8 cellular contexts compared by ENCODE assay signal in the genomic region with DNA sequence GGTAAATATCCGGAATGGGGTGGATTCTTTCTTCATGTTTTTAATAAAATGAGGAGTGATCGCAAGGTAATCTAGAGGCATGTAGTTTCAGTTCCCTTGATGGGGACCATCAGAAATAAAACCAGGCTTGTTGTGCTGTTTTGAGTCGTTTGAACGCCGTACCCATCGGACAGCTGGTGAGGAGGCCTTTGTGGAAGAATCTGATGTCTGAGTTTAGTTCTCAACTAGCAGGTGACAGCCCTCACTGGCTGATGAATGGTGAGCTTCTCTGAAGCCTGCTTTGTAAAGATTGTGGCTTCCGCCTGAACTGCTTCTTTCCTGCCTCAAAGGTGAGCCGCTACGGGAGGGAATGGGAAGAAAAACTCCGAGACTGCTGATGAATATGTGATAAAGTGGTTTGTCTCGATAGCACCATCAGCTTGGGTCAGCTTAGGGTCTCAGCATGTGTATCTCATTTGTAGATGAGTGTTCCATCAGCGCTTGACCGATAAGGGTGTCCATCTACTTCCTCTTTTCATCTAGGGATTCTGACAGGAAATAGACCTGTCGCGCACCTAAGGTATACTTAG. TPM values are rescaled to one million over a fixed set of nuclear protein-coding genes. Genes with fewer than 3 reads are reported as not detected.
DNase-seq lines count a peak whose midpoint lies in the region; ATAC-seq and TF ChIP-seq lines count a peak whose summit lies in the region.

No MANE protein-coding gene starts in this region.

- TF ChIP-seq CTCF in esophagus muscularis mucosa (IDR thresholded peaks at IDR 0.05), result no peak

- TF ChIP-seq RAD21 in Ishikawa (IDR thresholded peaks at IDR 0.05; ENCODE audit: low read depth), result no peak

- DNase-seq in Ammon's horn (ENCODE audit: low spot score), result peak; percentile 16
- peak; percentile 1 to 13 for DNase-seq in activated CD4-positive, alpha-beta T cell treated with anti-CD3 and anti-CD28 coated beads, Interleukin-2, amount 50 U/mL, for 24 hours (ENCODE audit: low read depth in 1 of 2, low spot score in 1 of 2)
- DNase-seq in esophagus muscularis mucosa (ENCODE audit: extremely low spot score), result no peak
- peak; percentile 31 for DNase-seq in pons (ENCODE audit: low spot score)
- no peak for DNase-seq in DMS114 treated with DMSO at 0.1 percent for 48 hours (lab: John Stamatoyannopoulos, UW; ENCODE audit: unreplicated experiment)
- no peak for DNase-seq in iPS-NIHi11 (ENCODE audit: low spot score)

- H3K4me3 ChIP-seq in esophagus muscularis mucosa, result peak overlapping the region; percentile 88 to 98 (median 96)

- H3K4me1 ChIP-seq in esophagus muscularis mucosa, result peaks cover 30 to 61% (median 54%) of the 10 kb centered on the region in 4 donors

- TF ChIP-seq POLR2A in esophagus muscularis mucosa (IDR thresholded peaks at IDR 0.05; ENCODE audit: low read depth), result no peak

- intact Hi-C loops in esophagus muscularis mucosa (cut with DNase I), result loop anchor here (10.0 kb wide), 1 partner anchor 77 kb away; no protein-coding TSS in a partner anchor

- ATAC-seq in GM18519 (IDR thresholded peaks at IDR 0.05; ENCODE audit: low FRiP score, unreplicated experiment), result peak; percentile 21

- TF ChIP-seq EP300 in Ishikawa (IDR thresholded peaks at IDR 0.05; ENCODE audit: borderline replicate concordance) (no peak), esophagus muscularis mucosa (IDR thresholded peaks at IDR 0.05) (no peak)

- H3K9me3 ChIP-seq in esophagus muscularis mucosa, result no peaks in the 10 kb centered on the region

- 12% methylated on average over 15 of the region's 15 CpGs for WGBS in esophagus muscularis mucosa

- H3K27ac ChIP-seq in esophagus muscularis mucosa (replicated peaks in 1 of 4), result peak overlapping the region; percentile 76 to 90 (median 84)

- H3K36me3 ChIP-seq in esophagus muscularis mucosa, result peaks cover 0 to 11% (median 8%) of the 10 kb centered on the region in 4 donors

- no peaks in the 10 kb centered on the region for H3K27me3 ChIP-seq in esophagus muscularis mucosa

TF ChIP-seq in Ishikawa, 13 proteins besides CTCF, POLR2A, EP300 and RAD21:
- TF ChIP-seq CREB1 (IDR thresholded peaks at IDR 0.05; ENCODE audit: low read depth) (no peak), MAX (IDR thresholded peaks at IDR 0.05) (0 out of 2 replicates have a peak, but pooled peaks have one; percentile 20), CEBPB (IDR thresholded peaks at IDR 0.05) (no peak)
TF ChIP-seq in Ishikawa: peak in this region for 1.

RNA-seq across cellular contexts. Expression of gene TMEM248, which starts 1.0 kb away (rescaled TPM):
- total RNA-seq in esophagus muscularis mucosa, result 100 to 1,000 TPM in 2 of 4 donors, 10 to 100 TPM in 2; 87.6 to 113 (median 99.7) TPM

Comparison
In these comparisons a context has a peak if more than half of its experiments do, and no peak if none do; other contexts are left out.
1. DNase-seq: peak in Ammon's horn (single experiment), activated CD4-positive, alpha-beta T cell treated with anti-CD3 and anti-CD28 coated beads, Interleukin-2, amount 50 U/mL, for 24 hours (2 of 2) and pons (single experiment); none in esophagus muscularis mucosa (single experiment), DMS114 treated with DMSO at 0.1 percent for 48 hours (single experiment) and iPS-NIHi11 (single experiment).